In the genomic region with DNA sequence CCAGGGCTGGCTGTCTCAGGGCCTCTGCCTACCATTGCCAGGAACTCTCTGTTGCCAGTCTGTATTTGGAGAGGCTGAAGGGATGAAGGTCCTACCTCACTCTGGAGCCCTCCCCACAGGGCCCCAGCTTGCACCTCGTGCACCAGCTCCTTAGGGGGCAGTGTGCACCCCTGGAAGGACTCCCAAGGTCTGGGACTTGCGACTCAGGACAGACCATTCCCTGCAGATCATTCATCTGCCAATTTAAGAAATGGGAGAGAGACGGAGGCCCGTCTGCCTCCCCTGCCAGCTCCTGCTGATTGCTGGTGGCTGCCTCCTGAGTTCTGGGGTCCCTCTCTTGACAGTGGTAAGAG, we compare ENCODE assay signal across 8 cellular contexts. TPM values are rescaled to one million over a fixed set of nuclear protein-coding genes. Genes with fewer than 3 reads are reported as not detected.
DNase-seq lines count a peak whose midpoint lies in the region; ATAC-seq, FAIRE-seq and TF ChIP-seq lines count a peak whose summit lies in the region.

No MANE protein-coding gene starts in this region.

- H3K9ac ChIP-seq in PC-3 (ENCODE audit: low read length) = peak overlapping the region; percentile 86
- peak overlapping the region; percentile 88 for H3K9ac ChIP-seq in keratinocyte (ENCODE audit: control insufficient read depth, extremely low read depth, insufficient read depth, low read length)

- BruUV-seq in PC-3 (replicated peaks; lab: Mats Ljungman, UMichigan) = no TSS peak

- H3K27me3 ChIP-seq in PC-3 (ENCODE audit: low read length) = no peaks in the 10 kb centered on the region
- H3K27me3 ChIP-seq in keratinocyte (ENCODE audit: control insufficient read depth, extremely low read depth, insufficient read depth, low read length) = no peaks in the 10 kb centered on the region

- H3K9me3 Mint-ChIP-seq in stimulated activated naive B cell treated with anti-CD40 and anti-IgM and Interleukin-4, amounts not matched to agents 10 μg/mL and 1 μg/mL and 100 μg/mL, for 72 hours = no peaks in the 10 kb centered on the region

- H3K4me2 ChIP-seq in PC-3 (ENCODE audit: low read length) = peak overlapping the region; percentile 58
- peak overlapping the region; percentile 78 for H3K4me2 ChIP-seq in keratinocyte (ENCODE audit: control insufficient read depth, extremely low read depth, insufficient read depth, low read depth, low read length)

- DNase-seq in AG09309 (ENCODE audit: low read depth) (no peak), GM12865 (ENCODE audit: low read depth) (peak; percentile 79), PC-3 (peak; percentile 59), T47D (ENCODE audit: low read depth in 1 of 2, low spot score in 1 of 2) (peak; percentile 75 to 96), keratinocyte (ENCODE audit: low read depth, low spot score) (no peak), LoVo (ENCODE audit: low spot score) (no peak), NCI-H2171 (lab: John Stamatoyannopoulos, UW) (no peak)
- DNase-seq in stimulated activated naive B cell treated with anti-CD40 and anti-IgM and Interleukin-4, amounts not matched to agents 10 μg/mL and 1 μg/mL and 100 μg/mL, for 72 hours = no peak

- H3K9me2 ChIP-seq in PC-3 (replicated peaks; ENCODE audit: low read length) = no peaks in the 10 kb centered on the region

- no peaks in the 10 kb centered on the region for H3K9me3 ChIP-seq in PC-3 (ENCODE audit: low read length)
- no peaks in the 10 kb centered on the region for H3K9me3 ChIP-seq in keratinocyte (ENCODE audit: control insufficient read depth, low read depth, low read length)

- H3K27me3 Mint-ChIP-seq in stimulated activated naive B cell treated with anti-CD40 and anti-IgM and Interleukin-4, amounts not matched to agents 10 μg/mL and 1 μg/mL and 100 μg/mL, for 72 hours = no peaks in the 10 kb centered on the region

- no peaks in the 10 kb centered on the region for H3K9me1 ChIP-seq in keratinocyte (ENCODE audit: control insufficient read depth, extremely low read depth, insufficient read depth, low read length)

- H4K20me1 ChIP-seq in PC-3 (ENCODE audit: low read length) = no peaks in the 10 kb centered on the region
- no peaks in the 10 kb centered on the region for H4K20me1 ChIP-seq in keratinocyte (ENCODE audit: control insufficient read depth, extremely low read depth, insufficient read depth, low read length)

- FAIRE-seq in keratinocyte (lab: Jason Lieb, UNC) = no peak

- no peaks in the 10 kb centered on the region for H3K36me3 ChIP-seq in PC-3 (ENCODE audit: low read depth, low read length)
- no peaks in the 10 kb centered on the region for H3K36me3 ChIP-seq in keratinocyte (ENCODE audit: control insufficient read depth in 2 of 2, extremely low read depth in 1 of 2, insufficient read depth in 2 of 2, low read length in 2 of 2)

- peaks cover 21 to 38% of the 10 kb centered on the region in 2 donors for H3K4me1 Mint-ChIP-seq in stimulated activated naive B cell treated with anti-CD40 and anti-IgM and Interleukin-4, amounts not matched to agents 10 μg/mL and 1 μg/mL and 100 μg/mL, for 72 hours

- H3K4me3 Mint-ChIP-seq in stimulated activated naive B cell treated with anti-CD40 and anti-IgM and Interleukin-4, amounts not matched to agents 10 μg/mL and 1 μg/mL and 100 μg/mL, for 72 hours = peak overlapping the region in 1 of 2 donors; percentile 14

- dilution Hi-C loops in keratinocyte (cut with MboI; ENCODE audit: extremely low pct_ligation_motif_present, low sequenced_read_pairs) = no loop called here

- H3K27ac ChIP-seq in PC-3 (ENCODE audit: low read length) (peak overlapping the region; percentile 95), keratinocyte (ENCODE audit: control insufficient read depth, insufficient read depth, low read length) (peak overlapping the region; percentile 97)

- in situ Hi-C loops in T47D (cut with HindIII; ENCODE audit: low pct_unique_long_range_greater_than_20kb, low sequenced_read_pairs) = no loop called here

- H2AFZ ChIP-seq in PC-3 (ENCODE audit: low read length) (no peak overlapping the region), keratinocyte (ENCODE audit: control insufficient read depth, low read length) (no peak overlapping the region)

- peak; percentile 30 for ATAC-seq in PC-3
- peak; percentile 26 to 42 for ATAC-seq in stimulated activated naive B cell treated with anti-CD40 and anti-IgM and Interleukin-4, amounts not matched to agents 10 μg/mL and 1 μg/mL and 100 μg/mL, for 72 hours (replicated peaks)

- POLR2A ChIA-PET in PC-3 (lab: Charles Lee; ENCODE audit: unreplicated experiment) = interaction anchor here (0.6 to 1.9 kb wide), 11 partner anchors 21 to 142 kb away, joined by 3 to 40 read pairs (median 5); a partner anchor contains a TSS

- peaks cover 13% of the 10 kb centered on the region for H3F3A ChIP-seq in PC-3 (ENCODE audit: low read length, unreplicated experiment)

- peaks cover 8% of the 10 kb centered on the region for H3K79me2 ChIP-seq in PC-3 (ENCODE audit: low read length)
- H3K79me2 ChIP-seq in keratinocyte (ENCODE audit: control insufficient read depth, insufficient read depth, low read length) = peaks cover 13% of the 10 kb centered on the region

- intact Hi-C loops in PC-3 (cut with micrococcal nuclease) = no loop called here

- TF ChIP-seq CTCF in AG09309 (IDR thresholded peaks at IDR 0.05; ENCODE audit: control insufficient read depth, insufficient read depth, low read depth, low read length, missing control alignments) = peak; percentile 63
- peak; percentile 68 for TF ChIP-seq CTCF in GM12865 (IDR thresholded peaks at IDR 0.05; ENCODE audit: insufficient read depth, low read depth, low read length, missing control alignments)
- TF ChIP-seq CTCF in PC-3 (conservative IDR thresholded peaks at IDR 0.05; ENCODE audit: low read depth, low read length) = peak; percentile 66
- TF ChIP-seq CTCF in keratinocyte (optimal IDR thresholded peaks at IDR 0.05 in 1 of 3, IDR thresholded peaks at IDR 0.05 in 1 of 3, conservative IDR thresholded peaks at IDR 0.05 in 1 of 3; ENCODE audit: extremely low read depth in 1 of 3, insufficient read depth in 2 of 3, low read length in 3 of 3) = peak; percentile 54 to 77 (median 67)

- H3K4me1 ChIP-seq in PC-3 (ENCODE audit: insufficient read depth, low read length) = peaks cover 36% of the 10 kb centered on the region
- H3K4me1 ChIP-seq in keratinocyte (ENCODE audit: control insufficient read depth, extremely low read depth, insufficient read depth, low read length) = peaks cover 33% of the 10 kb centered on the region

- CTCF ChIA-PET in PC-3 (lab: Charles Lee) = interaction anchor here (0.6 to 1.5 kb wide), 6 partner anchors 10 to 213 kb away, joined by 3 to 7 read pairs (median 4); no protein-coding TSS in a partner anchor

- peak overlapping the region; percentile 94 for H3K27ac Mint-ChIP-seq in stimulated activated naive B cell treated with anti-CD40 and anti-IgM and Interleukin-4, amounts not matched to agents 10 μg/mL and 1 μg/mL and 100 μg/mL, for 72 hours

- H3K4me3 ChIP-seq in AG09309 (ENCODE audit: control insufficient read depth, low read depth, low read length) = no peak overlapping the region
- peak overlapping the region; percentile 61 for H3K4me3 ChIP-seq in GM12865 (ENCODE audit: low read depth, low read length)
- peak overlapping the region; percentile 5; the same call in 1 of the 2 replicates for H3K4me3 ChIP-seq in PC-3 (ENCODE audit: low read length)
- peak overlapping the region in 2 of 3 experiments; percentile 39 to 53 for H3K4me3 ChIP-seq in keratinocyte (ENCODE audit: control insufficient read depth in 2 of 3, extremely low read depth in 1 of 3, insufficient read depth in 2 of 3, low read depth in 1 of 3, low read length in 3 of 3)

- peaks cover 2 to 3% of the 10 kb centered on the region in 2 donors for H3K36me3 Mint-ChIP-seq in stimulated activated naive B cell treated with anti-CD40 and anti-IgM and Interleukin-4, amounts not matched to agents 10 μg/mL and 1 μg/mL and 100 μg/mL, for 72 hours

RNA-seq across cellular contexts. Expression of a gene that starts 27.5 kb away (rescaled TPM):
- total RNA-seq in PC-3 (2014; rRNA removed) = 1,345 and 2,062 TPM in 2 replicates
- polyA plus RNA-seq in keratinocyte = 337 to 1,845 TPM (median 1,768 TPM) in 3 replicates
- 22,009 TPM for polyA plus RNA-seq in keratinocyte (2011; ENCODE audit: low read depth)
- polyA plus RNA-seq in keratinocyte (2011; cell fraction: cytosol; rRNA removed) = 14.9 and 37.5 TPM in 2 replicates
- polyA plus RNA-seq in keratinocyte (2011; cell fraction: nucleus; rRNA removed) = 6,319 and 7,235 TPM in 2 replicates
- polyA plus RNA-seq in keratinocyte (2012; ENCODE audit: low replicate concordance) = 429 and 9,619 TPM in 2 replicates
- polyA minus RNA-seq in keratinocyte = 2,284 to 11,976 TPM (median 9,145 TPM) in 3 replicates
- 408 TPM for polyA minus RNA-seq in keratinocyte (2011; cell fraction: cytosol; rRNA and poly(A)+ RNA removed)
- polyA minus RNA-seq in keratinocyte (2011; cell fraction: nucleus; rRNA and poly(A)+ RNA removed) = 24,947 and 60,709 TPM in 2 replicates

RNA-seq across cellular contexts. Expression of a gene that starts 48.8 kb away (rescaled TPM):
- 47.9 and 96.6 TPM in 2 replicates for total RNA-seq in PC-3 (2014; rRNA removed)
- polyA plus RNA-seq in keratinocyte = 66.5 to 270 TPM (median 171 TPM) in 3 replicates
- 1,124 TPM for polyA plus RNA-seq in keratinocyte (2011; ENCODE audit: low read depth)
- 5.3 and 11.3 TPM in 2 replicates for polyA plus RNA-seq in keratinocyte (2011; cell fraction: cytosol; rRNA removed)
- 1,267 and 1,668 TPM in 2 replicates for polyA plus RNA-seq in keratinocyte (2011; cell fraction: nucleus; rRNA removed)
- 218 and 908 TPM in 2 replicates for polyA plus RNA-seq in keratinocyte (2012; ENCODE audit: low replicate concordance)
- polyA minus RNA-seq in keratinocyte = 73.3 to 442 TPM (median 228 TPM) in 3 replicates
- 8.4 TPM for polyA minus RNA-seq in keratinocyte (2011; cell fraction: cytosol; rRNA and poly(A)+ RNA removed)
- 402 and 1,225 TPM in 2 replicates for polyA minus RNA-seq in keratinocyte (2011; cell fraction: nucleus; rRNA and poly(A)+ RNA removed)

RNA-seq across cellular contexts. Expression of a gene that starts 53.5 kb away (rescaled TPM):
- 201 and 262 TPM in 2 replicates for total RNA-seq in PC-3 (2014; rRNA removed)
- polyA plus RNA-seq in keratinocyte = 31.3 to 51.2 TPM (median 44.1 TPM) in 3 replicates
- polyA plus RNA-seq in keratinocyte (2011; ENCODE audit: low read depth) = 25.3 TPM
- 40.7 and 65.2 TPM in 2 replicates for polyA plus RNA-seq in keratinocyte (2011; cell fraction: cytosol; rRNA removed)
- 52.1 and 72.4 TPM in 2 replicates for polyA plus RNA-seq in keratinocyte (2011; cell fraction: nucleus; rRNA removed)
- polyA plus RNA-seq in keratinocyte (2012; ENCODE audit: low replicate concordance) = 33.0 and 44.5 TPM in 2 replicates
- 34.8 to 75.0 TPM (median 43.7 TPM) in 3 replicates for polyA minus RNA-seq in keratinocyte
- polyA minus RNA-seq in keratinocyte (2011; cell fraction: cytosol; rRNA and poly(A)+ RNA removed) = 43.0 TPM
- polyA minus RNA-seq in keratinocyte (2011; cell fraction: nucleus; rRNA and poly(A)+ RNA removed) = 24.6 and 32.7 TPM in 2 replicates

Comparison
In these comparisons a context has a peak if more than half of its experiments do, and no peak if none do; other contexts are left out.
1. DNase-seq: peak in GM12865 (single experiment), PC-3 (single experiment) and T47D (2 of 2); none in AG09309 (single experiment), keratinocyte (single experiment), stimulated activated naive B cell treated with anti-CD40 and anti-IgM and Interleukin-4, amounts not matched to agents 10 μg/mL and 1 μg/mL and 100 μg/mL, for 72 hours (single experiment), LoVo (single experiment) and NCI-H2171 (single experiment).
2. Peak in every context shown above with its lines, with median percentiles within 50 percentile points of each other: CTCF ChIP-seq.